ENCODE assay signal across 10 cellular contexts in genomic region chr6:36997811-36998722, GRCh38. TPM values are rescaled to one million over a fixed set of nuclear protein-coding genes. Genes with fewer than 3 reads are reported as not detected.
A peak's percentile ranks its signal among the peaks of the same experiment; 100 is the strongest.
DNase-seq lines count a peak whose midpoint lies in the region; ATAC-seq and TF ChIP-seq lines count a peak whose summit lies in the region.
"Had no signal": no experiment of that assay in that cellular context is flagged by ENCODE, and none has a peak within 500 bp of the region (broad histone marks: within the 10 kb centered on the region; RNA-seq: fewer than 3 reads in every experiment).

No MANE protein-coding gene starts in this region.

- H3K9me2 ChIP-seq in SK-N-SH, result no peaks in the 10 kb centered on the region

- H3K9ac ChIP-seq in SK-N-SH, result no peak overlapping the region

- TF ChIP-seq CTCF in SK-N-SH (IDR thresholded peaks at IDR 0.05) (no peak), left ventricle myocardium inferior (IDR thresholded peaks at IDR 0.05; ENCODE audit: borderline replicate concordance) (no peak), GM13976 (IDR thresholded peaks at IDR 0.05; ENCODE audit: borderline replicate concordance, control extremely low read depth, extremely low read depth, insufficient read depth, missing control alignments) (no peak)

- H3K4me3 ChIP-seq in SK-N-SH (ENCODE audit: low read depth in 2 of 2, low read length in 1 of 2) (no peak overlapping the region), left ventricle myocardium inferior (peak overlapping the region; percentile 18)

- H2AFZ ChIP-seq in SK-N-SH (ENCODE audit: low read depth), result no peak overlapping the region

- no peaks in the 10 kb centered on the region for H3K79me2 ChIP-seq in SK-N-SH (ENCODE audit: insufficient read depth)

- DNase-seq in SK-N-SH, result peak; percentile 52
- DNase-seq in left ventricle myocardium inferior, result peak; percentile 65
- peak; percentile 41 for DNase-seq in occipital lobe (lab: John Stamatoyannopoulos, UW)
- DNase-seq in ureter (ENCODE audit: low spot score), result peak; percentile 58
- no peak for DNase-seq in GM13976 (ENCODE audit: low spot score)
- DNase-seq in stimulated activated CD4-positive, alpha-beta T cell treated with anti-CD3 and anti-CD28 coated beads, Interleukin-1b, Interleukin-23, amount 100 ng/mL, for 48 hours, result no peak
- DNase-seq: activated CD4-positive, alpha-beta T cell treated with anti-CD3 and anti-CD28 coated beads, Interleukin-2, amount 50 U/mL, for 1 hour had no signal

- ATAC-seq in SK-N-SH treated with all-trans-retinoic acid at 6 μM for 48 hours (no peak), GM19035 (IDR thresholded peaks at IDR 0.05; ENCODE audit: unreplicated experiment) (no peak)

- TF ChIP-seq EP300 in SK-N-SH (IDR thresholded peaks at IDR 0.05; ENCODE audit: borderline replicate concordance in 1 of 2, low read depth in 1 of 2, low read length in 1 of 2), result no peak

- TF ChIP-seq RAD21 in SK-N-SH (IDR thresholded peaks at IDR 0.05; ENCODE audit: low read length), result no peak

- POLR2A ChIA-PET in SK-N-SH (lab: Yijun Ruan, JAX), result interaction anchor here (1.4 kb wide), 1 partner anchor 12 kb away, joined by 3 read pairs; the partner anchor contains the start of gene MTCH1

- H3K27ac ChIP-seq in SK-N-SH (ENCODE audit: low read depth in 2 of 2, low read length in 1 of 2), result no peak overlapping the region
- H3K27ac ChIP-seq in left ventricle myocardium inferior (replicated peaks), result peak overlapping the region; percentile 94
- H3K27ac ChIP-seq: neutrophil had no signal

- H3K36me3 ChIP-seq in SK-N-SH (replicated peaks in 1 of 2; ENCODE audit: control insufficient read depth in 1 of 2, insufficient read depth in 2 of 2, low read length in 1 of 2) (no peaks in the 10 kb centered on the region), left ventricle myocardium inferior (no peaks in the 10 kb centered on the region)
- H3K36me3 ChIP-seq: neutrophil had no signal

- 73% methylated on average over 15 of the region's 18 CpGs for WGBS in SK-N-SH (ENCODE audit: low lambda C conversion rate)

- no peaks in the 10 kb centered on the region for H3F3A ChIP-seq in SK-N-SH (replicated peaks; ENCODE audit: insufficient read depth)

- in situ Hi-C loops in GM13976 (cut with MboI; ENCODE audit: low sequenced_read_pairs, unreplicated experiment), result no loop called here

- no peaks in the 10 kb centered on the region for H4K20me1 ChIP-seq in SK-N-SH (ENCODE audit: insufficient read depth)

- intact Hi-C loops in left ventricle myocardium inferior (cut with micrococcal nuclease), result no loop called here

- no peak overlapping the region for H3K4me2 ChIP-seq in SK-N-SH

- H3K27me3 ChIP-seq in SK-N-SH (ENCODE audit: insufficient read depth), result no peaks in the 10 kb centered on the region; the same call in 1 of the 2 replicates
- no peaks in the 10 kb centered on the region for H3K27me3 ChIP-seq in left ventricle myocardium inferior (ENCODE audit: low read depth)

- peaks cover 0 to 10% of the 10 kb centered on the region in 2 experiments; a peak in 1 of 4 replicates for H3K4me1 ChIP-seq in SK-N-SH (ENCODE audit: control insufficient read depth in 1 of 2, insufficient read depth in 2 of 2, low read depth in 1 of 2, low read length in 1 of 2)
- H3K4me1 ChIP-seq in left ventricle myocardium inferior, result peaks cover 26% of the 10 kb centered on the region

- CTCF ChIA-PET in SK-N-SH (lab: Yijun Ruan, JAX), result interaction anchor here (2.1 to 3.7 kb wide), 2 partner anchors 20 kb away, joined by 7 to 17 read pairs; no protein-coding TSS in a partner anchor

- H3K9me3 ChIP-seq in SK-N-SH, result no peaks in the 10 kb centered on the region
- no peaks in the 10 kb centered on the region for H3K9me3 ChIP-seq in left ventricle myocardium inferior (replicated peaks)
- H3K9me3 ChIP-seq: neutrophil had no signal

TF ChIP-seq in SK-N-SH, 30 proteins besides CTCF, POLR2A, EP300 and RAD21:
- TF ChIP-seq USF1 (IDR thresholded peaks at IDR 0.05; ENCODE audit: borderline replicate concordance, low read depth) (no peak), TCF12 (IDR thresholded peaks at IDR 0.05) (no peak), IRF3 (IDR thresholded peaks at IDR 0.05; ENCODE audit: low read depth, low read length) (no peak), SMC3 (IDR thresholded peaks at IDR 0.05; ENCODE audit: low read depth, low read length) (no peak), RXRA (IDR thresholded peaks at IDR 0.05; ENCODE audit: borderline replicate concordance, low read depth) (no peak), RFX5 (IDR thresholded peaks at IDR 0.05; ENCODE audit: low read length) (no peak), MAX (IDR thresholded peaks at IDR 0.05; ENCODE audit: low read depth) (no peak)

TF ChIP-seq in SK-N-SH treated with all-trans-retinoic acid at 6 μM for 48 hours, 23 proteins besides CTCF, POLR2A, EP300 and RAD21 (continues in another document):
- TF ChIP-seq CSRNP3 (CRISPR knock-in tag; IDR thresholded peaks at IDR 0.05) (no peak), ISL1 (CRISPR knock-in tag; IDR thresholded peaks at IDR 0.05) (no peak), TOX (CRISPR knock-in tag; IDR thresholded peaks at IDR 0.05; ENCODE audit: borderline replicate concordance) (no peak), ARNTL (CRISPR knock-in tag; IDR thresholded peaks at IDR 0.05; ENCODE audit: borderline replicate concordance, low read depth) (no peak), TCF4 (CRISPR knock-in tag; IDR thresholded peaks at IDR 0.05; ENCODE audit: borderline replicate concordance) (no peak), CSDC2 (CRISPR knock-in tag; IDR thresholded peaks at IDR 0.05) (no peak), ZFP30 (CRISPR knock-in tag; IDR thresholded peaks at IDR 0.05) (no peak), ESRRG (CRISPR knock-in tag; IDR thresholded peaks at IDR 0.05) (no peak), OSR1 (CRISPR knock-in tag; IDR thresholded peaks at IDR 0.05) (no peak), ZFP3 (CRISPR knock-in tag; IDR thresholded peaks at IDR 0.05) (no peak), ZNF70 (CRISPR knock-in tag; IDR thresholded peaks at IDR 0.05) (no peak), ZC3H10 (CRISPR knock-in tag; IDR thresholded peaks at IDR 0.05) (no peak), SNAI2 (CRISPR knock-in tag; IDR thresholded peaks at IDR 0.05) (no peak), RARB (CRISPR knock-in tag; IDR thresholded peaks at IDR 0.05) (no peak), ZNF565 (CRISPR knock-in tag; conservative IDR thresholded peaks at IDR 0.05; ENCODE audit: low read depth) (no peak), POU6F1 (CRISPR knock-in tag; IDR thresholded peaks at IDR 0.05; ENCODE audit: borderline replicate concordance, low read depth) (no peak)

RNA-seq across cellular contexts. Expression of gene FGD2, which starts 7.4 kb away (rescaled TPM):
- not detected in 2 replicates for polyA plus RNA-seq in SK-N-SH (2012; rRNA removed)
- 0.01 TPM in 1 of 2 replicates, not detected in the other for polyA plus RNA-seq in SK-N-SH (2012; cell fraction: cytosol; rRNA removed)
- polyA plus RNA-seq in SK-N-SH (2012; cell fraction: nucleus; rRNA removed), result 0.13 and 0.16 TPM in 2 replicates
- total RNA-seq in left ventricle myocardium inferior (6.0 TPM), occipital lobe (2.0 TPM), ureter (32.0 TPM)

RNA-seq across cellular contexts. Expression of gene MTCH1, which starts 12.1 kb away (rescaled TPM):
- 137 and 151 TPM in 2 replicates for polyA plus RNA-seq in SK-N-SH (2012; rRNA removed)
- 105 and 130 TPM in 2 replicates for polyA plus RNA-seq in SK-N-SH (2012; cell fraction: cytosol; rRNA removed)
- polyA plus RNA-seq in SK-N-SH (2012; cell fraction: nucleus; rRNA removed), result 211 and 216 TPM in 2 replicates
- total RNA-seq in left ventricle myocardium inferior (162 TPM), occipital lobe (133 TPM), ureter (170 TPM)

RNA-seq across cellular contexts. Expression of gene PI16, which starts 43.5 kb away (rescaled TPM):
- polyA plus RNA-seq in SK-N-SH (2012; rRNA removed), result 0.02 TPM in 1 of 2 replicates, not detected in the other
- polyA plus RNA-seq in SK-N-SH (2012; cell fraction: cytosol; rRNA removed), result not detected in 2 replicates
- polyA plus RNA-seq in SK-N-SH (2012; cell fraction: nucleus; rRNA removed), result 0.15 and 0.17 TPM in 2 replicates
- 25.9 TPM for total RNA-seq in left ventricle myocardium inferior
- 0.78 TPM for total RNA-seq in occipital lobe
- total RNA-seq in ureter, result 15.4 TPM

Comparison
In these comparisons a context has a peak if more than half of its experiments do, and no peak if none do; other contexts are left out.
1. DNase-seq: peak in SK-N-SH (single experiment), left ventricle myocardium inferior (single experiment), occipital lobe (single experiment) and ureter (single experiment); none in GM13976 (single experiment) and stimulated activated CD4-positive, alpha-beta T cell treated with anti-CD3 and anti-CD28 coated beads, Interleukin-1b, Interleukin-23, amount 100 ng/mL, for 48 hours (single experiment).